16 cellular contexts compared by ENCODE assay signal in the genomic region with DNA sequence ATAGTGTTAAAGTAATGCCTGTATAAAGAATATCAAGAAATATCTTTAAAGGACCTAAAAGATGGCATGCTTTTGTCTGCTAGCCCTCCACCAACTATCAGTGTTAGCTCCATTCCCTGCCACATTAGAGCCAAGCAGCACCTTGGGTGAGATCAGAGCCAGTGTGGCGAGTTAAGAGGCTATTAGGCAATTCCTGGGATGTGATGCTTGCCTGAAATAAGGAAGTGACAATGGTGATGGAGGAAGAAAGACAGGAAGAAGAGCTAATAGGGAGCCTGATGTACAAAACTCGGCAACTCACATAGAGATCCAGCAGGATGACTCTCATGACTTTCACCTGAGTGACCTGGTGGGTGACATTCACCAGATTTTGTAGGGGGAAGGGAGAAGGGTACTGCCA.
"Had no signal": no experiment of that assay in that cellular context is flagged by ENCODE, and none has a peak within 500 bp of the region (broad histone marks: within the 10 kb centered on the region; RNA-seq: fewer than 3 reads in every experiment).

No MANE protein-coding gene starts in this region.

- H3K9me3 ChIP-seq: breast epithelium, heart left ventricle, stomach, testis had no signal

- H3K27me3 ChIP-seq: breast epithelium, heart left ventricle, stomach, testis had no signal

- H3K4me3 Mint-ChIP-seq: activated CD4-positive, alpha-beta T cell treated with anti-CD3 and anti-CD28 coated beads, Interleukin-2, amount 10 ng/mL, durations not matched to agents 7 days and 5 days; effector memory CD8-positive, alpha-beta T cell; natural killer cell treated with Interleukin-12 subunit alpha and Interleukin-12 subunit beta and Interleukin-15 and Interleukin-18, amount 100 ng/mL, for 72 hours; T-helper 2 cell treated with Interferon-gamma antibody and Interleukin-4, amounts not matched to agents 5 μg/mL and 100 μg/mL, for 36 hours had no signal

- DNase-seq: activated CD4-positive, alpha-beta T cell treated with anti-CD3 and anti-CD28 coated beads, Interleukin-2, amount 10 ng/mL, durations not matched to agents 7 days and 5 days; activated CD8-positive, alpha-beta memory T cell treated with anti-CD3 and anti-CD28 coated beads for 24 hours; aorta; dermis blood vessel endothelial cell; effector memory CD8-positive, alpha-beta T cell; foreskin melanocyte; heart left ventricle; occipital lobe; stimulated activated CD4-positive, alpha-beta T cell treated with anti-CD3 and anti-CD28 coated beads, Interleukin-4, amount 100 ng/mL, for 4 hours; stimulated activated CD8-positive, alpha-beta memory T cell treated with anti-CD3 and anti-CD28 coated beads, Interleukin-4, amount 100 ng/mL, for 48 hours; stomach; testis had no signal

- H3K27ac Mint-ChIP-seq: activated CD4-positive, alpha-beta T cell treated with anti-CD3 and anti-CD28 coated beads, Interleukin-2, amount 10 ng/mL, durations not matched to agents 7 days and 5 days; effector memory CD8-positive, alpha-beta T cell; natural killer cell treated with Interleukin-12 subunit alpha and Interleukin-12 subunit beta and Interleukin-15 and Interleukin-18, amount 100 ng/mL, for 72 hours; T-helper 2 cell treated with Interferon-gamma antibody and Interleukin-4, amounts not matched to agents 5 μg/mL and 100 μg/mL, for 36 hours had no signal

- H3K9me3 Mint-ChIP-seq: effector memory CD8-positive, alpha-beta T cell; T-helper 2 cell treated with Interferon-gamma antibody and Interleukin-4, amounts not matched to agents 5 μg/mL and 100 μg/mL, for 36 hours had no signal

- H3K36me3 Mint-ChIP-seq: natural killer cell treated with Interleukin-12 subunit alpha and Interleukin-12 subunit beta and Interleukin-15 and Interleukin-18, amount 100 ng/mL, for 72 hours had no signal

- H3K27me3 Mint-ChIP-seq: effector memory CD8-positive, alpha-beta T cell had no signal

- H3K36me3 ChIP-seq: breast epithelium, heart left ventricle, stomach had no signal

- H3K4me3 ChIP-seq: breast epithelium, heart left ventricle, stomach, testis had no signal

- H3K27ac ChIP-seq: breast epithelium, epithelial cell of prostate, heart left ventricle, stomach, testis had no signal

- H3K4me1 ChIP-seq: breast epithelium had no signal

- ATAC-seq: effector memory CD8-positive, alpha-beta T cell; heart left ventricle; natural killer cell treated with Interleukin-12 subunit alpha and Interleukin-12 subunit beta and Interleukin-15 and Interleukin-18, amount 100 ng/mL, for 72 hours had no signal
